ENCODE assay signal across 1 cellular context in genomic region chr10:132429281-132430230, GRCh38.
TF ChIP-seq lines count a peak whose summit lies in the region.

No MANE protein-coding gene starts in this region.

TF ChIP-seq in HEK293, 187 proteins besides CTCF, POLR2A, EP300 and RAD21 (continued from another document):
- no peak for TF ChIP-seq ZSCAN18 (tag by site-specific recombination; IDR thresholded peaks at IDR 0.05)
- TF ChIP-seq BCL6B (tag by site-specific recombination; IDR thresholded peaks at IDR 0.05) = no peak
- no peak for TF ChIP-seq ZNF211 (tag by site-specific recombination; IDR thresholded peaks at IDR 0.05; ENCODE audit: low read depth)
- no peak for TF ChIP-seq ZBTB11 (tag by site-specific recombination; conservative IDR thresholded peaks at IDR 0.05; ENCODE audit: low read depth)
